In the genomic region with DNA sequence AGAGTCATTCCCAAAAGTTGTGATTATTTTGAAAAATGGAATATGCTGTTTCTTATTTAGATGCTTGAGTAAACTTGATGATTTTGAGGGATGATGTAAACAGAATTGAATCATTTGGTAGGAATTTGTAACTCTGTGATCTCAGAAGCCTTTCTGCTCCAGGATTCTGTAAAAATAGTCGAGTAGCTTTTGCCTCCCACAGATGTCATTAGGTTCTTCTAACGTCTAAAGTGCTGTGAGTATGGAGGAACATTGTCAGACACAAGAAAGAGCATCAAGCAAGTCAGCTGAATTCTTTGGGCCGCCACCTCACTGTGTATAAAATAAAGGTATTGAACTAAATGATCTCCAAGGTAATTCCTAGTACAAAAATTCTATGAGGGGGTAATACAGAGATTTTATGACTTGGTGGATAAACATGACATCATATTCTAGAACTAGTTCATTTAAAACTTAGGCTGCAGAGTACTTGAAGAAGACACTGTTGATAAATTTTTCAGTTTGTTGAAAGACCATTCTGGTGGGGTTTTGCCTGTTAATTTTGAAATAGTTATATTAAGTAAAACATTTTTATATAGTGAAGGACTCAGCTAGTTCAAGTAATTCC, we compare ENCODE assay signal across 10 cellular contexts. TPM values are rescaled to one million over a fixed set of nuclear protein-coding genes. Genes with fewer than 3 reads are reported as not detected.
DNase-seq lines count a peak whose midpoint lies in the region; ATAC-seq and TF ChIP-seq lines count a peak whose summit lies in the region.
"Had no signal": no experiment of that assay in that cellular context is flagged by ENCODE, and none has a peak within 500 bp of the region (broad histone marks: within the 10 kb centered on the region; RNA-seq: fewer than 3 reads in every experiment).

No MANE protein-coding gene starts in this region.

- no peaks in the 10 kb centered on the region for H3K36me3 ChIP-seq in BJ (ENCODE audit: control insufficient read depth, insufficient read depth, low read length)

- CTCF ChIA-PET in BJ (lab: Yijun Ruan, JAX): interaction anchor here (1.3 to 2.7 kb wide), 3 partner anchors 12 to 132 kb away, joined by 4 to 6 read pairs (median 6); no protein-coding TSS in a partner anchor
- CTCF ChIA-PET in GM10248 (lab: Yijun Ruan, JAX): interaction anchor here (0.9 to 5.0 kb wide), 6 partner anchors 10 to 128 kb away, joined by 3 to 21 read pairs (median 4); no protein-coding TSS in a partner anchor

- no peaks in the 10 kb centered on the region for H3K27me3 ChIP-seq in BJ (ENCODE audit: control insufficient read depth, insufficient read depth, low read length)
- H3K27me3 ChIP-seq: body of pancreas had no signal

- POLR2A ChIA-PET in BJ (lab: Charles Lee): interaction anchor here (0.6 kb wide), 1 partner anchor 132 kb away, joined by 3 read pairs; no protein-coding TSS in a partner anchor
- POLR2A ChIA-PET in GM10248 (lab: Yijun Ruan, JAX): no interaction called here

- intact Hi-C loops in natural killer cell (cut with micrococcal nuclease): loop anchor here (5.0 kb wide), 1 partner anchor 44 kb away; no protein-coding TSS in a partner anchor

- H3K27me3 Mint-ChIP-seq in IgD-negative memory B cell: no peaks in the 10 kb centered on the region
- H3K27me3 Mint-ChIP-seq in natural killer cell (ENCODE audit: low read depth in 2 of 2): no peaks in the 10 kb centered on the region

- H3K9me3 Mint-ChIP-seq in IgD-negative memory B cell (no peaks in the 10 kb centered on the region), natural killer cell (no peaks in the 10 kb centered on the region)

- ATAC-seq in natural killer cell (no peak), HG02970 (IDR thresholded peaks at IDR 0.05; ENCODE audit: low FRiP score, unreplicated experiment) (no peak), GM21619 (IDR thresholded peaks at IDR 0.05; ENCODE audit: unreplicated experiment) (no peak)

- H3K36me3 Mint-ChIP-seq in IgD-negative memory B cell (peaks cover 23% of the 10 kb centered on the region), natural killer cell (peaks cover 8% of the 10 kb centered on the region)

- H3K4me1 Mint-ChIP-seq in IgD-negative memory B cell (peaks cover 40 to 54% (median 43%) of the 10 kb centered on the region in 3 donors), natural killer cell (peaks cover 47 to 67% of the 10 kb centered on the region in 2 donors)

- H3K27ac Mint-ChIP-seq in IgD-negative memory B cell (peak overlapping the region; percentile 85 to 91 (median 89)), natural killer cell (peak overlapping the region; percentile 61 to 64)

- H3K4me3 Mint-ChIP-seq in IgD-negative memory B cell (peak overlapping the region; percentile 21 to 91 (median 80)), natural killer cell (no peak overlapping the region)

- TF ChIP-seq CTCF in BJ (IDR thresholded peaks at IDR 0.05; ENCODE audit: insufficient read depth, low read depth, low read length): no peak
- no peak for TF ChIP-seq CTCF in choroid plexus epithelial cell (conservative IDR thresholded peaks at IDR 0.05; ENCODE audit: low read depth, low read length)
- TF ChIP-seq CTCF in natural killer cell (IDR thresholded peaks at IDR 0.05): no peak
- TF ChIP-seq CTCF in GM10248 (IDR thresholded peaks at IDR 0.05; ENCODE audit: control extremely low read depth, extremely low read depth, low read depth, missing control alignments): no peak

- DNase-seq in BJ (ENCODE audit: low read depth) (peak; percentile 53), choroid plexus epithelial cell (ENCODE audit: low read depth) (peak; percentile 80), natural killer cell (no peak), occipital lobe (lab: John Stamatoyannopoulos, UW) (no peak), GM10248 (ENCODE audit: extremely low spot score) (no peak)
- DNase-seq: NCI-H187 had no signal

- H3K4me3 ChIP-seq in BJ (ENCODE audit: low read depth, low read length) (no peak overlapping the region), choroid plexus epithelial cell (ENCODE audit: low read depth, low read length) (no peak overlapping the region)
- H3K4me3 ChIP-seq: body of pancreas had no signal

RNA-seq across cellular contexts. Expression of gene GPR183, which starts 1.4 kb away (rescaled TPM):
- polyA plus RNA-seq in BJ (2011; rRNA removed): 0.31 and 0.37 TPM in 2 replicates
- 0.14 and 0.21 TPM in 2 replicates for polyA minus RNA-seq in BJ (2011; rRNA and poly(A)+ RNA removed)
- polyA plus RNA-seq in IgD-negative memory B cell: 494 TPM
- 10 to 100 TPM; 20.0 to 47.0 (median 41.1) TPM for total RNA-seq in natural killer cell
- 3.1 TPM for total RNA-seq in occipital lobe

RNA-seq across cellular contexts. Expression of gene GPR18, which starts 50.4 kb away (rescaled TPM):
- polyA plus RNA-seq in BJ (2011; rRNA removed) (not detected in 2 replicates), IgD-negative memory B cell (58.6 TPM)
- not detected in 2 replicates for polyA minus RNA-seq in BJ (2011; rRNA and poly(A)+ RNA removed)
- total RNA-seq in natural killer cell (10 to 100 TPM; 11.4 to 41.7 (median 25.5) TPM), occipital lobe (not detected)
- total RNA-seq: body of pancreas had no signal

Comparison
In these comparisons a context has a peak if more than half of its experiments do, and no peak if none do; other contexts are left out.
1. DNase-seq: peak in BJ (single experiment) and choroid plexus epithelial cell (single experiment); none in natural killer cell (single experiment), occipital lobe (single experiment) and GM10248 (single experiment).
2. RNA of gene GPR18, which starts 50.4 kb away (total RNA-seq): 11.4 to 41.7 TPM in natural killer cell; not detected in occipital lobe (single experiment); every median in the first group is over 10 times any median in the second.